Comparison of ENCODE assay signal across 13 cellular contexts in the genomic region with DNA sequence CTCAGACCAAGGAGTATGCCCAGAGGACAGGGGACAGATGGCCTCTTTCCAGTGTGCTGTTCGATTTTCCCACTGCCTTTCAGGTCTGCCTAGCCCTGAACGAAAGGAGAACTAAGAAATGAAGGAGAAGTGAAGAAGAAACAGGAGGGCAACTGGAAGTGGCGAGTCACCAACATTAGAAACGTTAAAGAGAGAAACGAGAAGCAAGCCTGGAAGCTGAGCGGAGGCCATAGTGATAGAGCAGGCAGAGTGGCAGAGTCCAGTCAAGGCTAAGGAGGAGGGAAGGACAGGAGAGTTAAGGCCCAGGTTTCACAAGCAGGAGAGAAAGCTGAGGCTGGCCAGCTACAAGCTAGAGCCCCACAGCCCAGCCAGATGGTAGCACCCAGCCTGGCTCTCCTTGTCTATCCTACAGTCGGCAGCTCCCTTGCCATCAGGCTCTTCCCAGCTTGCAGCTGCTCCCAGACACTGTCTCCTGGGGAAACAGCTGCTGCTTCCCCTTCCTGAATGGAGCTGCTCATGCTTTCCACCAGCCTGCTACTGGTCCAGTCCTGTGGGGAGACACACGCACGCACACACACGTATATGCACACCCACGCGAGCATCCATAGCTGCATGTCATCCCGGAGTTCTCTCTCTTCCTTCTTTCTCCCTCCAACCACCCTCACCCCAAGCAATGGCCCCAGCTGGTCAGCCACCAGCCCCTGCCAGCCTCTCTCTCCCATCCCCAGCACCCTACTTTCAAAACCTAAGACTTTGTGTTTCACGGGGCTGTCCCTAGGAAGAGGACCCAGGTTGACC.
DNase-seq lines count a peak whose midpoint lies in the region; ATAC-seq and TF ChIP-seq lines count a peak whose summit lies in the region.
"Had no signal": no experiment of that assay in that cellular context is flagged by ENCODE, and none has a peak within 500 bp of the region (broad histone marks: within the 10 kb centered on the region; RNA-seq: fewer than 3 reads in every experiment).

No MANE protein-coding gene starts in this region.

- no peak overlapping the region for H3K9ac ChIP-seq in colonic mucosa (ENCODE audit: low read depth in 2 of 2, low read length in 2 of 2)

- POLR2A ChIA-PET in WTC11 (lab: Charles Lee) = interaction anchor here (0.9 to 3.3 kb wide), 13 partner anchors 18 to 251 kb away, joined by 3 to 45 read pairs (median 4); a partner anchor contains a TSS

- H3K9me3 Mint-ChIP-seq in WTC11 = no peaks in the 10 kb centered on the region

- peaks cover 25% of the 10 kb centered on the region for H3K27me3 ChIP-seq in left ventricle myocardium inferior (ENCODE audit: low read depth)
- H3K27me3 ChIP-seq in colonic mucosa = no peaks in the 10 kb centered on the region
- H3K27me3 ChIP-seq in lower lobe of right lung (ENCODE audit: low read depth) = no peaks in the 10 kb centered on the region

- no peaks in the 10 kb centered on the region for H3K27me3 Mint-ChIP-seq in WTC11 (ENCODE audit: low read depth)

- peaks cover 59% of the 10 kb centered on the region for H3K4me1 Mint-ChIP-seq in WTC11

- peaks cover 5% of the 10 kb centered on the region; the same call in 1 of the 2 replicates for H3K36me3 Mint-ChIP-seq in WTC11

- H3K4me1 ChIP-seq in left ventricle myocardium inferior = no peaks in the 10 kb centered on the region
- H3K4me1 ChIP-seq in colonic mucosa = no peaks in the 10 kb centered on the region
- H3K4me1 ChIP-seq in lower lobe of right lung = peaks cover 14% of the 10 kb centered on the region

- intact Hi-C loops in left ventricle myocardium superior (cut with micrococcal nuclease) (no loop called here), left ventricle myocardium inferior (cut with micrococcal nuclease) (no loop called here), colonic mucosa (cut with DNase I) (no loop called here), lower lobe of right lung (cut with DNase I) (no loop called here)

- TF ChIP-seq CTCF in left ventricle myocardium inferior (IDR thresholded peaks at IDR 0.05; ENCODE audit: borderline replicate concordance) = no peak
- no peak for TF ChIP-seq CTCF in WTC11 (IDR thresholded peaks at IDR 0.05)
- TF ChIP-seq CTCF in colonic mucosa (IDR thresholded peaks at IDR 0.05) = no peak
- TF ChIP-seq CTCF in lower lobe of right lung (IDR thresholded peaks at IDR 0.05) = no peak

- no peak overlapping the region for H3K27ac ChIP-seq in left ventricle myocardium inferior (replicated peaks)
- H3K27ac ChIP-seq in colonic mucosa = no peak overlapping the region
- no peak overlapping the region for H3K27ac ChIP-seq in lower lobe of right lung
- H3K27ac ChIP-seq: gastroesophageal sphincter, HL-60, VCaP had no signal

- ATAC-seq in left ventricle myocardium superior (peak; percentile 37), WTC11 (peak; percentile 36), HG02973 (IDR thresholded peaks at IDR 0.05; ENCODE audit: unreplicated experiment) (no peak), lower lobe of right lung (no peak), HG03095 (IDR thresholded peaks at IDR 0.05; ENCODE audit: unreplicated experiment) (no peak)
- ATAC-seq: gastroesophageal sphincter had no signal

- no peak for DNase-seq in left ventricle myocardium superior
- no peak for DNase-seq in left ventricle myocardium inferior
- peak; percentile 39 for DNase-seq in WTC11 (ENCODE audit: low spot score)
- DNase-seq in medulla oblongata (ENCODE audit: extremely low spot score) = peak; percentile 37
- DNase-seq in colonic mucosa = no peak
- DNase-seq in lower lobe of right lung = no peak
- DNase-seq: cortex of kidney, NCI-H1694 had no signal

- CTCF ChIA-PET in WTC11 (lab: Charles Lee) = interaction anchor here (0.8 to 4.2 kb wide), 13 partner anchors 10 to 250 kb away, joined by 3 to 31 read pairs (median 7); a partner anchor contains a TSS

- peaks cover 16% of the 10 kb centered on the region for H3K9me3 ChIP-seq in left ventricle myocardium inferior (replicated peaks)
- no peaks in the 10 kb centered on the region for H3K9me3 ChIP-seq in colonic mucosa
- H3K9me3 ChIP-seq in lower lobe of right lung = no peaks in the 10 kb centered on the region
- H3K9me3 ChIP-seq: gastroesophageal sphincter had no signal

- peak overlapping the region; percentile 55 for H3K4me3 Mint-ChIP-seq in WTC11

- H3K36me3 ChIP-seq in left ventricle myocardium inferior (no peaks in the 10 kb centered on the region), colonic mucosa (no peaks in the 10 kb centered on the region), lower lobe of right lung (no peaks in the 10 kb centered on the region)
- H3K36me3 ChIP-seq: gastroesophageal sphincter had no signal

- H3K4me3 ChIP-seq in left ventricle myocardium inferior (no peak overlapping the region), colonic mucosa (no peak overlapping the region), lower lobe of right lung (no peak overlapping the region)
- H3K4me3 ChIP-seq: gastroesophageal sphincter had no signal

- peak overlapping the region; percentile 97 for H3K27ac Mint-ChIP-seq in WTC11

TF ChIP-seq in WTC11, 78 proteins besides CTCF, POLR2A, EP300 and RAD21:
- peak; percentile 31; the same call in 1 of the 2 replicates for TF ChIP-seq FOXP1 (CRISPR knock-in tag; IDR thresholded peaks at IDR 0.05; ENCODE audit: borderline replicate concordance)
- TF ChIP-seq, protein P1, sequence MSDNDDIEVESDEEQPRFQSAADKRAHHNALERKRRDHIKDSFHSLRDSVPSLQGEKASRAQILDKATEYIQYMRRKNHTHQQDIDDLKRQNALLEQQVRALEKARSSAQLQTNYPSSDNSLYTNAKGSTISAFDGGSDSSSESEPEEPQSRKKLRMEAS (CRISPR knock-in tag; IDR thresholded peaks at IDR 0.05) = peak; percentile 35; the same call in 1 of the 2 replicates
- TF ChIP-seq FOXK1 (CRISPR knock-in tag; IDR thresholded peaks at IDR 0.05) = peak; percentile 13; the same call in 1 of the 2 replicates
- peak; percentile 26; the same call in 1 of the 2 replicates for TF ChIP-seq PRRX2 (CRISPR knock-in tag; IDR thresholded peaks at IDR 0.05)
- TF ChIP-seq, protein P2, sequence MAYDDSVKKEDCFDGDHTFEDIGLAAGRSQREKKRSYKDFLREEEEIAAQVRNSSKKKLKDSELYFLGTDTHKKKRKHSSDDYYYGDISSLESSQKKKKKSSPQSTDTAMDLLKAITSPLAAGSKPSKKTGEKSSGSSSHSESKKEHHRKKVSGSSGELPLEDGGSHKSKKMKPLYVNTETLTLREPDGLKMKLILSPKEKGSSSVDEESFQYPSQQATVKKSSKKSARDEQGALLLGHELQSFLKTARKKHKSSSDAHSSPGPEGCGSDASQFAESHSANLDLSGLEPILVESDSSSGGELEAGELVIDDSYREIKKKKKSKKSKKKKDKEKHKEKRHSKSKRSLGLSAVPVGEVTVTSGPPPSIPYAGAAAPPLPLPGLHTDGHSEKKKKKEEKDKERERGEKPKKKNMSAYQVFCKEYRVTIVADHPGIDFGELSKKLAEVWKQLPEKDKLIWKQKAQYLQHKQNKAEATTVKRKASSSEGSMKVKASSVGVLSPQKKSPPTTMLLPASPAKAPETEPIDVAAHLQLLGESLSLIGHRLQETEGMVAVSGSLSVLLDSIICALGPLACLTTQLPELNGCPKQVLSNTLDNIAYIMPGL (CRISPR knock-in tag; IDR thresholded peaks at IDR 0.05) = no peak
- TF ChIP-seq ETV6 (CRISPR knock-in tag; IDR thresholded peaks at IDR 0.05) = no peak
- no peak for TF ChIP-seq ZNF416 (CRISPR knock-in tag; IDR thresholded peaks at IDR 0.05)

Comparison
In these comparisons a context has a peak if more than half of its experiments do, and no peak if none do; other contexts are left out.
1. ATAC-seq: peak in left ventricle myocardium superior (single experiment) and WTC11 (single experiment); none in HG02973 (single experiment), lower lobe of right lung (0 of 2) and HG03095 (single experiment).
2. DNase-seq: peak in WTC11 (single experiment) and medulla oblongata (single experiment); none in left ventricle myocardium superior (single experiment), left ventricle myocardium inferior (single experiment), colonic mucosa (single experiment) and lower lobe of right lung (single experiment).